8 cellular contexts compared by ENCODE assay signal in the genomic region with DNA sequence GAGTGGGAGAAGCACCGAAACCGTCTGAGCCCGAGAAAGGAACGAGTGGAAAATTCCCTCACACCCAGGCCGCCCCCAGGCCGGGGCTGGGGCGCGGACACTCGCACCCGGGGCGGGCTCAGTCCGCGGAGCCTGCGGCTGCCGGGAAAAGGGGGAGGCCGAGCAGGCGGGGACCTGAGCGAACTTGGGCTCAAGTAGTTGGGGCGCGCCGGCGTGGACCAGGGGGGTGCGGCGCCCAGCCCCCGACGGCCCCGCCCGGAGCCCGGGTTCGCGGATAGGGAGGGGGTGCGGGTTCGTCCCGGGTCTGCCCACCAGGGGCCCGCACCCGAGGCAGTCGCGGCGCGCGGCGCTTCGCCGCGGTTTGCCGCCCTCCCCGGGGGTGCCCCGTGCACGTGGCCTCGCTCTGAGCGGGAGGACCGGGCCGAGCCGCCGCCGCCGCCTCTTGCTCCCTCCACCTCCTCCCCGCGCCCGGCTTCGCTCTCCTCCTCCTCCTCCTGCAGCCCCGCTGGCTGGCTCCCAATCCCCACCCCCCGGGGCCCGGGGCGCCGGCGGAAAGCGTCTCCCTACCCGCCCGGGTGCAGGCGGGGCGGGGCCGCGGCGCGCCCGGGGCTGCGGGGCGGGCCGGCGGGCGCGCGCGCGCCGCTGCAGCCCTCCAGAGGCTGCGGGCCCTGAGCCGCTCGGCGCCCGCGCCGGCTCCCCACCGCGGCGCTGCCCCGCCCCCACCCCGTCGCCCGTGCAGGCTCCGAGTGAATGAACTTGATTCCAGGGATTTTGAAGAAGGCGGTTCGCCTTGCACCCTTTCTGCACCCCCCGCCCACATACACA. TPM values are rescaled to one million over a fixed set of nuclear protein-coding genes. Genes with fewer than 3 reads are reported as not detected.
DNase-seq lines count a peak whose midpoint lies in the region; ATAC-seq, FAIRE-seq and TF ChIP-seq lines count a peak whose summit lies in the region.

No MANE protein-coding gene starts in this region.

- H2BK12ac ChIP-seq in H1 (ENCODE audit: low read depth, low read length), result no peak overlapping the region; the same call in 1 of the 2 replicates

- H3K23ac ChIP-seq in H1 (ENCODE audit: insufficient read length), result no peak overlapping the region

- H3K27ac Mint-ChIP-seq in T-helper 17 cell, result no peak overlapping the region

- H3K4me3 ChIP-seq in KMS-11 (IDR thresholded peaks at IDR 0.05; ENCODE audit: insufficient read depth, low read depth, low read length) (no peak overlapping the region), H1 (ENCODE audit: extremely low read depth in 1 of 4, insufficient read depth in 2 of 4, low read depth in 3 of 4, low read length in 4 of 4) (peak overlapping the region; percentile 62 to 85 (median 72)), lung (peak overlapping the region; percentile 61)

- peaks cover 36% of the 10 kb centered on the region for H3K27me3 Mint-ChIP-seq in T-helper 17 cell

- H3K27me3 ChIP-seq in KMS-11 (ENCODE audit: insufficient read depth, low read depth) (peaks cover 42% of the 10 kb centered on the region), H1 (replicated peaks in 1 of 4; ENCODE audit: control insufficient read depth in 3 of 4, extremely low read depth in 1 of 4, insufficient read depth in 3 of 4, low read length in 3 of 4) (peaks cover 0 to 8% (median 0%) of the 10 kb centered on the region in 4 experiments; a peak in 3 of 7 replicates), lung (ENCODE audit: control insufficient read depth, insufficient read depth) (no peaks in the 10 kb centered on the region)

- peaks cover 20% of the 10 kb centered on the region for H3K4me1 Mint-ChIP-seq in T-helper 17 cell

- H2BK120ac ChIP-seq in H1 (replicated peaks; ENCODE audit: low read depth, low read length), result no peak overlapping the region

- H2BK15ac ChIP-seq in H1 (ENCODE audit: low read length), result no peak overlapping the region; the same call in 1 of the 2 replicates

- no peak for FAIRE-seq in H1 (lab: Jason Lieb, UNC)

- 3% methylated on average over 17 of the region's 105 CpGs; no CpG with 5 or more reads in 1 of the 2 experiments for WGBS in H1 (ENCODE audit: extremely low coverage in 1 of 2, insufficient coverage in 1 of 2, insufficient read length in 1 of 2, insufficient replicate concordance in 2 of 2, low coverage in 1 of 2, low lambda C conversion rate in 2 of 2, missing lambda C conversion rate in 1 of 2), 2 experiments
- WGBS in lung, 2 donors, result 1% methylated on average over 76 to 105 of the region's 105 CpGs

- peak overlapping the region; percentile 89 for H3K18ac ChIP-seq in H1 (ENCODE audit: extremely low read depth, low read length)

- H3K4me1 ChIP-seq in KMS-11 (ENCODE audit: low read depth, poor library complexity, severe bottlenecking) (peaks cover 18% of the 10 kb centered on the region), H1 (replicated peaks in 1 of 4; ENCODE audit: control insufficient read depth in 3 of 4, insufficient read depth in 4 of 4, low read length in 3 of 4) (peaks cover 10 to 24% (median 14%) of the 10 kb centered on the region in 4 experiments; a peak in 6 of 7 replicates), lung (ENCODE audit: control insufficient read depth in 2 of 2, insufficient read depth in 2 of 2, low read length in 2 of 2) (peaks cover 3 to 8% of the 10 kb centered on the region in 2 donors)

- H3K9me3 ChIP-seq in T-helper 17 cell (ENCODE audit: control insufficient read depth, low read length, poor library complexity, severe bottlenecking) (no peaks in the 10 kb centered on the region), H1 (ENCODE audit: insufficient read depth in 2 of 2, low read depth in 1 of 2, low read length in 1 of 2) (no peaks in the 10 kb centered on the region), lung (ENCODE audit: control insufficient read depth in 2 of 2, insufficient read depth in 1 of 2, low read length in 1 of 2) (peaks cover 0 to 2% of the 10 kb centered on the region in 2 donors)

- no peaks in the 10 kb centered on the region for H3K79me1 ChIP-seq in H1 (ENCODE audit: low read depth, low read length)

- H3K36me3 Mint-ChIP-seq in T-helper 17 cell (ENCODE audit: low read depth), result peaks cover 12% of the 10 kb centered on the region

- CTCF ChIA-PET in H1 (lab: Charles Lee; ENCODE audit: partially characterized antibody), result interaction anchor here (0.7 to 3.4 kb wide), 4 partner anchors 32 to 54 kb away, joined by 3 to 18 read pairs (median 6); no protein-coding TSS in a partner anchor

- no peaks in the 10 kb centered on the region for H3K79me2 ChIP-seq in KMS-11 (ENCODE audit: insufficient read depth, low read depth)
- H3K79me2 ChIP-seq in H1 (ENCODE audit: control insufficient read depth in 1 of 2, insufficient read depth in 2 of 2, low read length in 2 of 2), result peaks cover 0 to 26% of the 10 kb centered on the region in 2 experiments; a peak in 3 of 4 replicates

- no peak overlapping the region for H2BK20ac ChIP-seq in H1 (ENCODE audit: low read length)

- H2AK5ac ChIP-seq in H1 (ENCODE audit: low read depth, low read length), result no peak overlapping the region

- H4K91ac ChIP-seq in H1 (replicated peaks; ENCODE audit: insufficient read length, low read length), result peak overlapping the region; percentile 77

- H3K9ac ChIP-seq in KMS-11, result peak overlapping the region; percentile 63; the same call in 1 of the 2 replicates
- peak overlapping the region; percentile 74 to 89 (median 78) for H3K9ac ChIP-seq in H1 (replicated peaks in 1 of 4; ENCODE audit: extremely low read depth in 1 of 4, low read depth in 3 of 4, low read length in 3 of 4)

- peak overlapping the region; percentile 87 for H4K5ac ChIP-seq in H1 (ENCODE audit: insufficient read length, low read depth, low read length)

- peak overlapping the region; percentile 81 for H3K56ac ChIP-seq in H1 (replicated peaks; ENCODE audit: insufficient read length, low read depth, low read length)

- DNase-seq in COLO668 (lab: John Stamatoyannopoulos, UW; ENCODE audit: unreplicated experiment) (peak; percentile 90), T-helper 17 cell (peak in 1 of 3 donors; percentile 24), H1 (ENCODE audit: low read depth in 1 of 2, low spot score in 2 of 2) (peak in 1 of 2 experiments; percentile 84), lung (ENCODE audit: low spot score) (peak; percentile 93), superior temporal gyrus (ENCODE audit: extremely low spot score) (peak; percentile 85), NCI-H187 treated with DMSO at 0.1 percent for 48 hours (lab: John Stamatoyannopoulos, UW) (no peak)

- H3K4me2 ChIP-seq in KMS-11, result peak overlapping the region; percentile 78
- H3K4me2 ChIP-seq in H1 (ENCODE audit: insufficient read depth in 1 of 2, low read depth in 2 of 2, low read length in 2 of 2), result peak overlapping the region; percentile 83 to 90

- H2AFZ ChIP-seq in KMS-11 (ENCODE audit: low read depth) (peak overlapping the region; percentile 93), H1 (ENCODE audit: low read length) (no peak overlapping the region)

- H4K20me1 ChIP-seq in KMS-11 (ENCODE audit: insufficient read depth) (no peaks in the 10 kb centered on the region), H1 (replicated peaks in 1 of 2; ENCODE audit: control insufficient read depth in 1 of 2, insufficient read depth in 2 of 2, low read length in 2 of 2) (no peaks in the 10 kb centered on the region)

- TF ChIP-seq EP300 in H1 (IDR thresholded peaks at IDR 0.05; ENCODE audit: borderline replicate concordance in 1 of 2, low read depth in 2 of 2, low read length in 2 of 2), result no peak

- H3K14ac ChIP-seq in H1 (ENCODE audit: insufficient read length), result no peak overlapping the region

- H3K4me3 Mint-ChIP-seq in T-helper 17 cell, result peak overlapping the region; percentile 93

- POLR2A ChIA-PET in H1 (lab: Charles Lee; ENCODE audit: partially characterized antibody), result interaction anchor here (0.8 to 2.6 kb wide), 10 partner anchors 9 to 441 kb away, joined by 3 to 26 read pairs (median 4); no protein-coding TSS in a partner anchor

- no peak for TF ChIP-seq RAD21 in H1 (IDR thresholded peaks at IDR 0.05 in 1 of 2, conservative IDR thresholded peaks at IDR 0.05 in 1 of 2; ENCODE audit: low read depth in 2 of 2, low read length in 2 of 2)

- peaks cover 12% of the 10 kb centered on the region for H3K23me2 ChIP-seq in H1 (ENCODE audit: low read depth, low read length)

- H2BK5ac ChIP-seq in H1 (ENCODE audit: low read depth, low read length), result peak overlapping the region; percentile 71

- peak in 1 of 2 experiments; percentile 51; a peak in 2 of 3 replicates for TF ChIP-seq POLR2A in H1 (IDR thresholded peaks at IDR 0.05; ENCODE audit: control extremely low read depth in 1 of 2, low read depth in 2 of 2, low read length in 2 of 2)

- ATAC-seq in GM19397 (IDR thresholded peaks at IDR 0.05; ENCODE audit: unreplicated experiment) (peak; percentile 39), T-helper 17 cell (peak; percentile 72), lung (ENCODE audit: insufficient read depth, low FRiP score) (peak; percentile 58)

- H3K27ac ChIP-seq in KMS-11 (no peak overlapping the region), H1 (ENCODE audit: low read depth, low read length) (peak overlapping the region; percentile 81; the same call in 1 of the 2 replicates), lung (ENCODE audit: low read depth in 1 of 2, low read length in 1 of 2) (peak overlapping the region; percentile 97 to 100)

- peak overlapping the region; percentile 62 for H3K4ac ChIP-seq in H1 (replicated peaks; ENCODE audit: insufficient read length, low read depth, low read length)

- H3K36me3 ChIP-seq in KMS-11 (ENCODE audit: insufficient read depth) (no peaks in the 10 kb centered on the region), H1 (ENCODE audit: control insufficient read depth in 2 of 4, insufficient read depth in 4 of 4, low read length in 3 of 4) (no peaks in the 10 kb centered on the region), lung (ENCODE audit: control insufficient read depth in 2 of 2, insufficient read depth in 2 of 2, low read length in 2 of 2) (no peaks in the 10 kb centered on the region)

- TF ChIP-seq CTCF in KMS-11 (conservative IDR thresholded peaks at IDR 0.05; ENCODE audit: low read depth, low read length), result no peak
- TF ChIP-seq CTCF in H1 (IDR thresholded peaks at IDR 0.05; ENCODE audit: control extremely low read depth in 1 of 3, insufficient read depth in 1 of 3, low read depth in 1 of 3, low read length in 3 of 3), result no peak
- no peak for TF ChIP-seq CTCF in lung (IDR thresholded peaks at IDR 0.05; ENCODE audit: control extremely low read depth, extremely low read depth)

- peak overlapping the region; percentile 95 for H4K8ac ChIP-seq in H1 (ENCODE audit: extremely low read depth, insufficient read depth, low read length)

RNA-seq across cellular contexts. Expression of gene NFIB, which starts 1.2 kb away (rescaled TPM):
- total RNA-seq in T-helper 17 cell (under 1 TPM; 0.12 to 0.76 TPM), lung (100 to 1,000 TPM in 1 of 2 donors, 10 to 100 TPM in 1; 89.2 to 189 TPM)
- total RNA-seq in H1 (2021; fragmentation: NEBNext Ultra II Directional; extraction: Animal tissue kit (Norgen Biotek cat#: 25700)), result 11.6 and 13.1 TPM in 2 replicates
- polyA plus RNA-seq in H1 (2011; rRNA removed) (2.1 and 2.6 TPM in 2 replicates), lung (10 to 100 TPM in 1 of 2 donors, 1 to 10 TPM in 1; 7.3 to 12.7 TPM)
- polyA plus RNA-seq in H1 (2011; cell fraction: cytosol; rRNA removed), result 2.1 TPM
- polyA plus RNA-seq in H1 (2011; cell fraction: nucleus; rRNA removed), result 14.2 TPM
- 3.8 to 6.3 TPM (median 4.5 TPM) in 4 replicates for polyA plus RNA-seq in H1 (2012, experiment 1 of 2)
- 0.62 TPM for polyA plus RNA-seq in H1 (2012, experiment 2 of 2)
- polyA plus RNA-seq in H1 (2013, experiment 1 of 2), result 5.5 TPM
- polyA plus RNA-seq in H1 (2013, experiment 2 of 2), result 4.7 TPM
- polyA minus RNA-seq in H1 (2011; rRNA and poly(A)+ RNA removed), result 25.7 and 40.9 TPM in 2 replicates
- polyA minus RNA-seq in H1 (2011; cell fraction: cytosol; rRNA and poly(A)+ RNA removed), result 4.4 TPM
- polyA minus RNA-seq in H1 (2011; cell fraction: nucleus; rRNA and poly(A)+ RNA removed), result 54.6 TPM
